13 cellular contexts compared by ENCODE assay signal in genomic region chr5:172414618-172415599, GRCh38. TPM values are rescaled to one million over a fixed set of nuclear protein-coding genes. Genes with fewer than 3 reads are reported as not detected.
A peak's percentile ranks its signal among the peaks of the same experiment; 100 is the strongest.
DNase-seq lines count a peak whose midpoint lies in the region; ATAC-seq and TF ChIP-seq lines count a peak whose summit lies in the region.
"Had no signal": no experiment of that assay in that cellular context is flagged by ENCODE, and none has a peak within 500 bp of the region (broad histone marks: within the 10 kb centered on the region; RNA-seq: fewer than 3 reads in every experiment).

No MANE protein-coding gene starts in this region.

- H3K4me1 ChIP-seq in hepatocyte (ENCODE audit: insufficient read depth): peaks cover 53% of the 10 kb centered on the region
- H3K4me1 ChIP-seq: HAP-1 had no signal

- H3K36me3 ChIP-seq in hepatocyte (replicated peaks; ENCODE audit: insufficient read depth, low read depth): no peaks in the 10 kb centered on the region

- H3K4me2 ChIP-seq in hepatocyte: no peak overlapping the region

- no peak for TF ChIP-seq CTCF in WTC11 (IDR thresholded peaks at IDR 0.05)
- no peak for TF ChIP-seq CTCF in hepatocyte (IDR thresholded peaks at IDR 0.05; ENCODE audit: poor library complexity)

- H3K9me3 ChIP-seq in hepatocyte (ENCODE audit: low read depth): no peaks in the 10 kb centered on the region
- H3K9me3 ChIP-seq: HAP-1 had no signal

- CTCF ChIA-PET in WTC11 (lab: Charles Lee): interaction anchor here (1.4 to 1.5 kb wide), 2 partner anchors 35 to 47 kb away, joined by 3 to 4 read pairs; no protein-coding TSS in a partner anchor

- no peak overlapping the region for H3K4me3 ChIP-seq in hepatocyte
- H3K4me3 ChIP-seq in skin epidermis: no peak overlapping the region
- H3K4me3 ChIP-seq: HAP-1 had no signal

- no peak overlapping the region for H3K27ac Mint-ChIP-seq in WTC11
- H3K27ac Mint-ChIP-seq: activated B cell treated with CpG ODN at 0.5 μM for 24 hours, immature natural killer cell had no signal

- DNase-seq in EL: peak; percentile 31
- DNase-seq in WTC11 (ENCODE audit: low spot score): no peak
- DNase-seq in hepatocyte (ENCODE audit: low spot score): peak; percentile 41
- DNase-seq in activated T-cell treated with anti-CD3 and anti-CD28 coated beads, Interleukin-2, amount 50 U/mL, for 1 hour: no peak
- DNase-seq: activated B cell treated with CpG ODN at 0.5 μM for 24 hours; activated effector memory CD4-positive, alpha-beta T cell treated with anti-CD3 and anti-CD28 coated beads, Interleukin-2, amount 50 U/mL, for 16 hours; immature natural killer cell; NCI-H1417 treated with DMSO at 0.1 percent for 48 hours had no signal

- no peaks in the 10 kb centered on the region for H3K79me2 ChIP-seq in hepatocyte

- no peaks in the 10 kb centered on the region for H4K20me1 ChIP-seq in hepatocyte (ENCODE audit: insufficient read depth, poor library complexity, severe bottlenecking)

- H3K4me3 Mint-ChIP-seq in WTC11: no peak overlapping the region
- H3K4me3 Mint-ChIP-seq: activated B cell treated with CpG ODN at 0.5 μM for 24 hours, immature natural killer cell had no signal

- no peaks in the 10 kb centered on the region; the same call in 1 of the 2 replicates for H3K9me3 Mint-ChIP-seq in WTC11
- H3K9me3 Mint-ChIP-seq: activated B cell treated with CpG ODN at 0.5 μM for 24 hours had no signal

- H2AFZ ChIP-seq in hepatocyte: no peak overlapping the region

- H3K9me2 ChIP-seq in hepatocyte (replicated peaks; ENCODE audit: insufficient read depth): no peaks in the 10 kb centered on the region

- H3K27ac ChIP-seq in hepatocyte (peak overlapping the region; percentile 28), skin epidermis (peak overlapping the region in 13 of 21 experiments; percentile 1 to 91 (median 57))

- POLR2A ChIA-PET in WTC11 (lab: Charles Lee): no interaction called here

- 80% methylated on average over 13 of the region's 13 CpGs for WGBS in hepatocyte (ENCODE audit: low lambda C conversion rate, missing lambda C conversion rate)

- no peaks in the 10 kb centered on the region for H3K27me3 ChIP-seq in hepatocyte

- no peak for ATAC-seq in WTC11
- ATAC-seq in HG03457 (IDR thresholded peaks at IDR 0.05; ENCODE audit: unreplicated experiment): no peak
- no peak for ATAC-seq in GM18907 (IDR thresholded peaks at IDR 0.05; ENCODE audit: unreplicated experiment)
- no peak for ATAC-seq in HG03108 (IDR thresholded peaks at IDR 0.05; ENCODE audit: unreplicated experiment)

- peaks cover 23% of the 10 kb centered on the region for H3K4me1 Mint-ChIP-seq in WTC11
- H3K4me1 Mint-ChIP-seq: activated B cell treated with CpG ODN at 0.5 μM for 24 hours, immature natural killer cell had no signal

- H3K27me3 Mint-ChIP-seq in WTC11 (ENCODE audit: low read depth): no peaks in the 10 kb centered on the region

- H3K36me3 Mint-ChIP-seq in WTC11: peaks cover 39% of the 10 kb centered on the region
- H3K36me3 Mint-ChIP-seq: immature natural killer cell had no signal

TF ChIP-seq in WTC11, 78 proteins besides CTCF, POLR2A, EP300 and RAD21:
- TF ChIP-seq GABPB1 (CRISPR knock-in tag; IDR thresholded peaks at IDR 0.05) (peak; percentile 65), TEAD4 (CRISPR knock-in tag; IDR thresholded peaks at IDR 0.05) (no peak)
TF ChIP-seq in WTC11: peak in this region for 1.

RNA-seq across cellular contexts. Expression of gene SH3PXD2B, which starts 39.4 kb away (rescaled TPM):
- total RNA-seq in WTC11 (2021) (52.2 to 64.1 TPM (median 57.4 TPM) in 3 replicates), hepatocyte (23.0 and 28.5 TPM in 2 replicates)
- polyA plus RNA-seq in hepatocyte: 27.8 and 33.5 TPM in 2 replicates
- polyA plus RNA-seq: immature natural killer cell had no signal

Comparison
In these comparisons a context has a peak if more than half of its experiments do, and no peak if none do; other contexts are left out.
1. DNase-seq: peak in EL (single experiment) and hepatocyte (single experiment); none in WTC11 (single experiment) and activated T-cell treated with anti-CD3 and anti-CD28 coated beads, Interleukin-2, amount 50 U/mL, for 1 hour (single experiment).